Comparison of ENCODE assay signal across 1 cellular context in genomic region chr10:14584643-14585042, GRCh38.
TF ChIP-seq lines count a peak whose summit lies in the region.

No MANE protein-coding gene starts in this region.

TF ChIP-seq in IMR-90, 13 proteins besides CTCF, POLR2A, EP300 and RAD21:
- TF ChIP-seq ELK1 (IDR thresholded peaks at IDR 0.05; ENCODE audit: borderline replicate concordance, low read depth, low read length) (no peak), CEBPB (IDR thresholded peaks at IDR 0.05; ENCODE audit: low read depth, low read length) (no peak), CHD1 (IDR thresholded peaks at IDR 0.05; ENCODE audit: low read depth, low read length) (no peak), USF2 (IDR thresholded peaks at IDR 0.05; ENCODE audit: low read depth, low read length) (no peak), MAZ (IDR thresholded peaks at IDR 0.05; ENCODE audit: borderline replicate concordance, low read depth, low read length) (no peak), MXI1 (IDR thresholded peaks at IDR 0.05; ENCODE audit: borderline replicate concordance, low read depth, low read length) (no peak), RFX5 (IDR thresholded peaks at IDR 0.05; ENCODE audit: low read depth, low read length) (no peak), NFE2L2 (IDR thresholded peaks at IDR 0.05; ENCODE audit: low read depth, low read length) (no peak)
TF ChIP-seq in IMR-90: peak in this region for 0.
